18 cellular contexts compared by ENCODE assay signal in genomic region chr6:169863710-169864109, GRCh38.
"Had no signal": no experiment of that assay in that cellular context is flagged by ENCODE, and none has a peak within 500 bp of the region (broad histone marks: within the 10 kb centered on the region; RNA-seq: fewer than 3 reads in every experiment).

No MANE protein-coding gene starts in this region.

- H3K27ac Mint-ChIP-seq: activated CD4-positive, alpha-beta memory T cell treated with anti-CD3 and anti-CD28 coated beads, Interleukin-2, amount 10 ng/mL, durations not matched to agents 7 days and 5 days; activated naive CD4-positive, alpha-beta T cell treated with anti-CD3 and anti-CD28 coated beads for 36 hours; activated T-cell treated with anti-CD3 and anti-CD28 coated beads, Interleukin-2, amount 50 U/mL, for 24 hours; stimulated activated naive B cell treated with anti-CD40 and anti-IgM and Interleukin-4, amounts not matched to agents 10 μg/mL and 1 μg/mL and 100 μg/mL, for 72 hours; T-helper 2 cell treated with Interferon-gamma antibody and Interleukin-4, amounts not matched to agents 5 μg/mL and 100 μg/mL, for 36 hours had no signal

- ATAC-seq: gastrocnemius medialis; heart left ventricle; left ventricle myocardium superior; stimulated activated naive B cell treated with anti-CD40 and anti-IgM and Interleukin-4, amounts not matched to agents 10 μg/mL and 1 μg/mL and 100 μg/mL, for 72 hours had no signal

- H3K9ac ChIP-seq: parathyroid adenoma had no signal

- H3K4me3 Mint-ChIP-seq: activated CD4-positive, alpha-beta memory T cell treated with anti-CD3 and anti-CD28 coated beads, Interleukin-2, amount 10 ng/mL, durations not matched to agents 7 days and 5 days; activated naive CD4-positive, alpha-beta T cell treated with anti-CD3 and anti-CD28 coated beads for 36 hours; activated T-cell treated with anti-CD3 and anti-CD28 coated beads, Interleukin-2, amount 50 U/mL, for 24 hours; immature natural killer cell; naive B cell; stimulated activated naive B cell treated with anti-CD40 and anti-IgM and Interleukin-4, amounts not matched to agents 10 μg/mL and 1 μg/mL and 100 μg/mL, for 72 hours; T-helper 2 cell treated with Interferon-gamma antibody and Interleukin-4, amounts not matched to agents 5 μg/mL and 100 μg/mL, for 36 hours had no signal

- H3K79me2 ChIP-seq: parathyroid adenoma had no signal

- H3K27ac ChIP-seq: gastrocnemius medialis, heart left ventricle, parathyroid adenoma, sigmoid colon had no signal

- H3K4me3 ChIP-seq: gastrocnemius medialis, heart left ventricle, sigmoid colon had no signal

- H3K9me3 Mint-ChIP-seq: activated T-cell treated with anti-CD3 and anti-CD28 coated beads, Interleukin-2, amount 50 U/mL, for 24 hours; immature natural killer cell had no signal

- H3K27me3 Mint-ChIP-seq: activated CD4-positive, alpha-beta memory T cell treated with anti-CD3 and anti-CD28 coated beads, Interleukin-2, amount 10 ng/mL, durations not matched to agents 7 days and 5 days; activated T-cell treated with anti-CD3 and anti-CD28 coated beads, Interleukin-2, amount 50 U/mL, for 24 hours; stimulated activated naive B cell treated with anti-CD40 and anti-IgM and Interleukin-4, amounts not matched to agents 10 μg/mL and 1 μg/mL and 100 μg/mL, for 72 hours had no signal

- H2AFZ ChIP-seq: parathyroid adenoma had no signal

- H3K36me3 Mint-ChIP-seq: naive B cell; stimulated activated naive B cell treated with anti-CD40 and anti-IgM and Interleukin-4, amounts not matched to agents 10 μg/mL and 1 μg/mL and 100 μg/mL, for 72 hours had no signal

- H3K27me3 ChIP-seq: gastrocnemius medialis, heart left ventricle, sigmoid colon had no signal

- H3K9me3 ChIP-seq: gastrocnemius medialis, heart left ventricle, sigmoid colon had no signal

- DNase-seq: activated CD4-positive, alpha-beta memory T cell treated with anti-CD3 and anti-CD28 coated beads, Interleukin-2, amount 10 ng/mL, durations not matched to agents 7 days and 5 days; activated CD4-positive, alpha-beta T cell treated with anti-CD3 and anti-CD28 coated beads for 48 hours; activated CD4-positive, CD25-positive, alpha-beta regulatory T cell; activated naive CD4-positive, alpha-beta T cell treated with anti-CD3 and anti-CD28 coated beads for 36 hours; activated T-cell treated with anti-CD3 and anti-CD28 coated beads, Interleukin-2, amount 50 U/mL, for 24 hours; aorta; cerebellar nuclear complex; effector CD4-positive, alpha-beta T cell; gastrocnemius medialis; immature natural killer cell; kidney glomerular epithelial cell; left ventricle myocardium superior; naive B cell; stimulated activated naive B cell treated with anti-CD40 and anti-IgM and Interleukin-4, amounts not matched to agents 10 μg/mL and 1 μg/mL and 100 μg/mL, for 72 hours had no signal

- H3K4me1 ChIP-seq: parathyroid adenoma had no signal

- H3K36me3 ChIP-seq: gastrocnemius medialis, heart left ventricle, sigmoid colon had no signal
